ENCODE assay signal across 18 cellular contexts in the genomic region with DNA sequence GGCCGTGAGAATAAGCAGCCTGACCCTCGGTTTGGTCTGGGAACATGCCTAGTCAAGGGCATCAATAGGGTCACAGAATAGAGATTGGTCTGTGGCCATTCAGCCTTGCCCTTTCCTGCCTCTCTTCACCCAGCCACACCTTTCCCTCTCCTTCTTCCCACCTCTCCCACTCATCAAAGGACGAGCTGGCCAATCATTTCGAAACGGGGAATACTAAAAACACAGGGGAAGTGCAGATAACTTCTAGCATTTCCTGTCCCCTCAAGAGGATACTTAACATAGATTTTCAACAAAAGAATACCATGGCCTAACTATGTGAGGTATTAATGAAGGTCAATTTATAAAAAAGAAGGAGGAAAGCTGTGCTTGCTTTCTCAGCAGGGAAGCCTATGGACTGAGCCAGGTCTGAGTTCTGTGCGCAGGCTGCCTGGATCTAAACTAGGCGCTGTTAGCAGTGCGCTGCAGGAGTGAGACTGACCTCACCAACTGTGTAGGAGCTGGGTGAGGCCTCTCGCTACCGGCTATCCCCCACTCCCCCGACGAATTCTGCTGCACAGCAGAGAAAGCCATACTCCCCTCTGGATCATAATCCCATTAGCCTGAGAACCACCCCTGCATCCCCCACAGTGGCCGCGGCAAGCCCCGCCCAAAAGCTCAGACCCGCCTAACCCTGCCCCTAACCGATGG. TPM values are rescaled to one million over a fixed set of nuclear protein-coding genes. Genes with fewer than 3 reads are reported as not detected.
A peak's percentile ranks its signal among the peaks of the same experiment; 100 is the strongest.
DNase-seq lines count a peak whose midpoint lies in the region; ATAC-seq, FAIRE-seq and TF ChIP-seq lines count a peak whose summit lies in the region.
"Had no signal": no experiment of that assay in that cellular context is flagged by ENCODE, and none has a peak within 500 bp of the region (broad histone marks: within the 10 kb centered on the region; RNA-seq: fewer than 3 reads in every experiment).

No MANE protein-coding gene starts in this region.

- no peak overlapping the region for H2AK9ac ChIP-seq in IMR-90 (replicated peaks; ENCODE audit: low read depth, low read length, poor library complexity)

- H4K91ac ChIP-seq in IMR-90 (ENCODE audit: insufficient read depth, low read depth, low read length): no peak overlapping the region

- H2BK20ac ChIP-seq in IMR-90 (ENCODE audit: low read depth, low read length): no peak overlapping the region

- H3K4me2 ChIP-seq in IMR-90 (ENCODE audit: low read depth, low read length) (no peak overlapping the region), astrocyte (ENCODE audit: low read length) (no peak overlapping the region)

- no peak overlapping the region for H2BK120ac ChIP-seq in IMR-90 (ENCODE audit: low read depth, low read length)

- no peak overlapping the region for H3K23ac ChIP-seq in IMR-90 (ENCODE audit: low read depth, low read length)

- H3K9ac ChIP-seq in IMR-90 (ENCODE audit: low read depth, low read length) (no peak overlapping the region), astrocyte (ENCODE audit: low read length) (no peak overlapping the region)

- H3K4me3 ChIP-seq in IMR-90 (ENCODE audit: insufficient read depth, low read depth, low read length) (no peak overlapping the region), astrocyte (ENCODE audit: insufficient read depth, low read depth, low read length) (no peak overlapping the region)
- H3K4me3 ChIP-seq: uterus had no signal

- H3K79me1 ChIP-seq in IMR-90 (ENCODE audit: low read depth in 1 of 2, low read length in 2 of 2): no peaks in the 10 kb centered on the region

- no peaks in the 10 kb centered on the region for H3K9me3 Mint-ChIP-seq in astrocyte (ENCODE audit: unreplicated experiment)
- H3K9me3 Mint-ChIP-seq in progenitor cell of endocrine pancreas (ENCODE audit: low read depth): peaks cover 3% of the 10 kb centered on the region
- H3K9me3 Mint-ChIP-seq: stimulated activated memory B cell treated with anti-CD40 and anti-IgM and Interleukin-4, amounts not matched to agents 10 μg/mL and 1 μg/mL and 100 μg/mL, for 72 hours had no signal

- H3K27ac ChIP-seq in IMR-90 (ENCODE audit: insufficient read depth, low read length) (no peak overlapping the region), astrocyte (ENCODE audit: low read depth, low read length) (no peak overlapping the region)

- TF ChIP-seq RAD21 in IMR-90 (IDR thresholded peaks at IDR 0.05; ENCODE audit: low read length): no peak

- H4K5ac ChIP-seq in IMR-90 (ENCODE audit: low read depth, low read length): no peak overlapping the region

- intact Hi-C loops in IMR-90 (cut with micrococcal nuclease): no loop called here

- no peaks in the 10 kb centered on the region for H4K20me1 ChIP-seq in IMR-90 (ENCODE audit: insufficient read depth, low read length)
- H4K20me1 ChIP-seq in astrocyte (ENCODE audit: insufficient read depth, low read length): no peaks in the 10 kb centered on the region

- H3K27ac Mint-ChIP-seq in astrocyte (ENCODE audit: unreplicated experiment) (peak overlapping the region; percentile 89), progenitor cell of endocrine pancreas (peak overlapping the region; percentile 99)
- H3K27ac Mint-ChIP-seq: dendritic cell treated with granulocyte-macrophage colony-stimulating factor and Interleukin-4, amounts not matched to agents 40 ng/mL and 50 ng/mL, for 4 days; IgD-negative memory B cell; stimulated activated memory B cell treated with anti-CD40 and anti-IgM and Interleukin-4, amounts not matched to agents 10 μg/mL and 1 μg/mL and 100 μg/mL, for 72 hours had no signal

- no CpG with 5 or more reads among the region's 17 CpGs for WGBS in IMR-90 (ENCODE audit: extremely low coverage in 2 of 2, insufficient read length in 1 of 2), 2 experiments

- H3K14ac ChIP-seq in IMR-90 (replicated peaks; ENCODE audit: low read depth, low read length): no peak overlapping the region

- CTCF ChIA-PET in IMR-90 (lab: Yijun Ruan, JAX): no interaction called here

- TF ChIP-seq CTCF in IMR-90 (conservative IDR thresholded peaks at IDR 0.05; ENCODE audit: low read depth, low read length): no peak
- no peak for TF ChIP-seq CTCF in astrocyte (IDR thresholded peaks at IDR 0.05; ENCODE audit: insufficient read depth, low read depth, low read length)
- no peak for TF ChIP-seq CTCF in progenitor cell of endocrine pancreas (IDR thresholded peaks at IDR 0.05; ENCODE audit: unreplicated experiment)

- no peak overlapping the region for H2AK5ac ChIP-seq in IMR-90 (ENCODE audit: low read depth, low read length)

- H3K27me3 Mint-ChIP-seq in astrocyte (ENCODE audit: low read depth, unreplicated experiment) (peaks cover 4% of the 10 kb centered on the region), progenitor cell of endocrine pancreas (no peaks in the 10 kb centered on the region)
- H3K27me3 Mint-ChIP-seq: dendritic cell treated with granulocyte-macrophage colony-stimulating factor and Interleukin-4, amounts not matched to agents 40 ng/mL and 50 ng/mL, for 4 days had no signal

- no peak overlapping the region for H2BK5ac ChIP-seq in IMR-90 (ENCODE audit: low read depth, low read length, poor library complexity, severe bottlenecking)

- H3K4me3 Mint-ChIP-seq in astrocyte (ENCODE audit: unreplicated experiment) (no peak overlapping the region), progenitor cell of endocrine pancreas (ENCODE audit: low read depth) (no peak overlapping the region)
- H3K4me3 Mint-ChIP-seq: dendritic cell treated with granulocyte-macrophage colony-stimulating factor and Interleukin-4, amounts not matched to agents 40 ng/mL and 50 ng/mL, for 4 days; IgD-negative memory B cell; stimulated activated memory B cell treated with anti-CD40 and anti-IgM and Interleukin-4, amounts not matched to agents 10 μg/mL and 1 μg/mL and 100 μg/mL, for 72 hours had no signal

- peak overlapping the region; percentile 13 for H2AFZ ChIP-seq in IMR-90 (replicated peaks; ENCODE audit: low read length, poor library complexity)
- peak overlapping the region; percentile 42 for H2AFZ ChIP-seq in astrocyte (ENCODE audit: low read depth, low read length)

- BruUV-seq in IMR-90 (replicated peaks; lab: Mats Ljungman, UMichigan): no TSS peak

- in situ Hi-C loops in IMR-90 (cut with MboI; ENCODE audit: low sequenced_read_pairs): no loop called here

- no peak overlapping the region for H2BK15ac ChIP-seq in IMR-90 (ENCODE audit: low read depth, low read length)

- H3K36me3 Mint-ChIP-seq in astrocyte (ENCODE audit: low read depth, unreplicated experiment) (no peaks in the 10 kb centered on the region), progenitor cell of endocrine pancreas (ENCODE audit: insufficient read depth) (peaks cover 16% of the 10 kb centered on the region)
- H3K36me3 Mint-ChIP-seq: stimulated activated memory B cell treated with anti-CD40 and anti-IgM and Interleukin-4, amounts not matched to agents 10 μg/mL and 1 μg/mL and 100 μg/mL, for 72 hours had no signal

- H3K9me1 ChIP-seq in IMR-90 (ENCODE audit: insufficient read depth, low read length): no peaks in the 10 kb centered on the region

- H3K4me1 ChIP-seq in IMR-90 (ENCODE audit: control insufficient read depth, insufficient read depth, low read length) (no peaks in the 10 kb centered on the region), astrocyte (ENCODE audit: insufficient read depth, low read length) (peaks cover 4% of the 10 kb centered on the region)

- FAIRE-seq in astrocyte (lab: Jason Lieb, UNC): no peak

- TF ChIP-seq POLR2A in IMR-90 (IDR thresholded peaks at IDR 0.05; ENCODE audit: low read depth, low read length): no peak

- no peaks in the 10 kb centered on the region; the same call in 1 of the 2 replicates for H3K9me3 ChIP-seq in IMR-90 (ENCODE audit: control insufficient read depth, insufficient read depth, low read length)
- H3K9me3 ChIP-seq in astrocyte (ENCODE audit: insufficient read depth, low read depth, low read length): no peaks in the 10 kb centered on the region
- H3K9me3 ChIP-seq: uterus had no signal

- DNase-seq in IMR-90 (no peak), astrocyte (ENCODE audit: low read depth) (no peak), iPS-NIHi11 (ENCODE audit: low spot score) (peak; percentile 22), progenitor cell of endocrine pancreas (ENCODE audit: low spot score, unreplicated experiment) (no peak), activated T-cell treated with anti-CD3 and anti-CD28 coated beads for 4 hours (no peak)
- no peak for DNase-seq in activated CD8-positive, alpha-beta memory T cell treated with anti-CD3 and anti-CD28 coated beads, Interleukin-2, amount 50 U/mL, for 48 hours
- no peak for DNase-seq in stimulated activated CD4-positive, alpha-beta T cell treated with anti-CD3 and anti-CD28 coated beads, Interleukin-2, amount 100 ng/mL, for 24 hours
- no peak for DNase-seq in activated CD8-positive, alpha-beta memory T cell treated with anti-CD3 and anti-CD28 coated beads, Interleukin-2, amount 50 U/mL, for 4 hours
- DNase-seq: activated CD4-positive, alpha-beta T cell treated with anti-CD3 and anti-CD28 coated beads for 48 hours; hypothalamus; NCI-H1105 treated with DMSO at 0.1 percent for 48 hours; NCI-H524 treated with DMSO at 0.1 percent for 48 hours; uterus had no signal

- H3K4ac ChIP-seq in IMR-90 (ENCODE audit: low read depth, low read length): no peak overlapping the region

- dilution Hi-C loops in IMR-90 (cut with HindIII; ENCODE audit: low sequenced_read_pairs, unreplicated experiment): no loop called here

- no peaks in the 10 kb centered on the region for H3K36me3 ChIP-seq in IMR-90 (ENCODE audit: control insufficient read depth, insufficient read depth, low read length)
- no peaks in the 10 kb centered on the region for H3K36me3 ChIP-seq in astrocyte (ENCODE audit: insufficient read depth, low read length)
- H3K36me3 ChIP-seq: uterus had no signal

- no peak for ATAC-seq in IMR-90 (ENCODE audit: low read depth)
- ATAC-seq: stimulated activated memory B cell treated with anti-CD40 and anti-IgM and Interleukin-4, amounts not matched to agents 10 μg/mL and 1 μg/mL and 100 μg/mL, for 72 hours had no signal

- no peaks in the 10 kb centered on the region for H3K79me2 ChIP-seq in astrocyte (ENCODE audit: insufficient read depth, low read length)

- no peak overlapping the region for H3K56ac ChIP-seq in IMR-90 (ENCODE audit: extremely low read depth, insufficient read depth, low read length)

- H3K27me3 ChIP-seq in IMR-90 (ENCODE audit: control insufficient read depth, insufficient read depth, low read length): no peaks in the 10 kb centered on the region; the same call in 1 of the 2 replicates
- H3K27me3 ChIP-seq in astrocyte (ENCODE audit: insufficient read depth, low read length): no peaks in the 10 kb centered on the region
- H3K27me3 ChIP-seq: uterus had no signal

- H3K18ac ChIP-seq in IMR-90 (ENCODE audit: low read depth, low read length): no peak overlapping the region

- POLR2A ChIA-PET in IMR-90 (lab: Charles Lee; ENCODE audit: unreplicated experiment): no interaction called here

- H4K8ac ChIP-seq in IMR-90 (ENCODE audit: low read depth in 2 of 2, low read length in 2 of 2): no peak overlapping the region

- H3K4me1 Mint-ChIP-seq in astrocyte (ENCODE audit: low read depth, unreplicated experiment) (peaks cover 19% of the 10 kb centered on the region), progenitor cell of endocrine pancreas (ENCODE audit: low read depth) (peaks cover 52% of the 10 kb centered on the region)
- H3K4me1 Mint-ChIP-seq: IgD-negative memory B cell; stimulated activated memory B cell treated with anti-CD40 and anti-IgM and Interleukin-4, amounts not matched to agents 10 μg/mL and 1 μg/mL and 100 μg/mL, for 72 hours had no signal

RNA-seq across cellular contexts. Expression of a gene that starts 27.6 kb away (rescaled TPM):
- total RNA-seq in IMR-90 (2012; rRNA removed) (not detected in 2 replicates), astrocyte (0.23 TPM in 1 of 2 replicates, not detected in the other), progenitor cell of endocrine pancreas (15.4 and 16.3 TPM in 2 replicates)
- 0.09 TPM in 1 of 2 replicates, not detected in the other for polyA plus RNA-seq in IMR-90 (2012; rRNA removed)
- polyA plus RNA-seq in IMR-90 (2012; cell fraction: cytosol; rRNA removed): 0.02 TPM in 1 of 2 replicates, not detected in the other
- polyA plus RNA-seq in IMR-90 (2012; cell fraction: nucleus; rRNA removed; ENCODE audit: low replicate concordance): 0.01 and 0.09 TPM in 2 replicates
- total RNA-seq: RPMI7951; T-helper 1 cell treated with Interleukin-12 subunit alpha and Interleukin-12 subunit beta and Interleukin-4 antibody, amounts not matched to agents 30 ng/mL and 1 ng/mL, for 36 hours had no signal
- polyA plus RNA-seq: IgD-negative memory B cell had no signal

Comparison
In these comparisons a context has a peak if more than half of its experiments do, and no peak if none do; other contexts are left out.
1. RNA of a gene that starts 27.6 kb away (total RNA-seq): 15.4 to 16.3 TPM in progenitor cell of endocrine pancreas; 0.23 TPM in astrocyte and not detected in IMR-90; every median in the first group is over 10 times any median in the second.